Comparison of ENCODE assay signal across 8 cellular contexts in genomic region chr11:119481021-119481666, GRCh38. TPM values are rescaled to one million over a fixed set of nuclear protein-coding genes. Genes with fewer than 3 reads are reported as not detected.
DNase-seq lines count a peak whose midpoint lies in the region; ATAC-seq and TF ChIP-seq lines count a peak whose summit lies in the region.

No MANE protein-coding gene starts in this region.

- no peaks in the 10 kb centered on the region for H3K27me3 ChIP-seq in WERI-Rb-1 (ENCODE audit: insufficient read depth, low read depth, severe bottlenecking)

- peak; percentile 83 for TF ChIP-seq CTCF in Calu3 (IDR thresholded peaks at IDR 0.05; ENCODE audit: unreplicated experiment)
- TF ChIP-seq CTCF in WERI-Rb-1 (IDR thresholded peaks at IDR 0.05; ENCODE audit: low read depth, low read length) = peak; percentile 88

- no peaks in the 10 kb centered on the region for H3K9me3 ChIP-seq in WERI-Rb-1 (ENCODE audit: severe bottlenecking)

- intact Hi-C loops in Calu3 (cut with micrococcal nuclease; ENCODE audit: unreplicated experiment) = loop anchor here (5.0 to 10.0 kb wide), 3 partner anchors 51 to 624 kb away; no protein-coding TSS in a partner anchor

- ATAC-seq in HG02623 (IDR thresholded peaks at IDR 0.05; ENCODE audit: unreplicated experiment) = no peak

- H3K27ac ChIP-seq in WERI-Rb-1 = peak overlapping the region; percentile 45

- H3K4me3 Mint-ChIP-seq in Calu3 (ENCODE audit: low read depth, unreplicated experiment) (no peak overlapping the region), immature natural killer cell (peak overlapping the region in 1 of 5 donors; percentile 27)

- peaks cover 8% of the 10 kb centered on the region for H3K4me1 Mint-ChIP-seq in Calu3 (ENCODE audit: low read depth, unreplicated experiment)
- no peaks in the 10 kb centered on the region for H3K4me1 Mint-ChIP-seq in immature natural killer cell

- no peaks in the 10 kb centered on the region for H3K9me3 Mint-ChIP-seq in Calu3 (ENCODE audit: low read depth, unreplicated experiment)
- H3K9me3 Mint-ChIP-seq in immature natural killer cell = no peaks in the 10 kb centered on the region

- H3K27ac Mint-ChIP-seq in Calu3 (ENCODE audit: unreplicated experiment) (no peak overlapping the region), immature natural killer cell (peak overlapping the region in 1 of 6 donors; percentile 65)

- peaks cover 41% of the 10 kb centered on the region for H3K27me3 Mint-ChIP-seq in Calu3 (ENCODE audit: unreplicated experiment)
- peaks cover 3 to 16% (median 6%) of the 10 kb centered on the region in 3 donors for H3K27me3 Mint-ChIP-seq in immature natural killer cell (ENCODE audit: low read depth in 3 of 3)

- in situ Hi-C loops in T47D (cut with HindIII; ENCODE audit: low pct_unique_long_range_greater_than_20kb, low sequenced_read_pairs) = no loop called here

- POLR2A ChIA-PET in HEK293T (lab: Yijun Ruan, JAX) = no interaction called here

- CTCF ChIA-PET in Calu3 (lab: Charles Lee) = interaction anchor here (0.7 kb wide), 1 partner anchor 627 kb away, joined by 3 read pairs; no protein-coding TSS in a partner anchor
- CTCF ChIA-PET in HEK293T (lab: Yijun Ruan, JAX) = interaction anchor here (0.7 to 0.9 kb wide), 3 partner anchors 23 to 269 kb away, joined by 3 read pairs; no protein-coding TSS in a partner anchor

- peak; percentile 87 for DNase-seq in Calu3
- peak; percentile 92 for DNase-seq in HEK293T (ENCODE audit: extremely low spot score)
- DNase-seq in NCI-H2107 treated with DMSO at 0.1 percent for 48 hours (lab: John Stamatoyannopoulos, UW; ENCODE audit: unreplicated experiment) = peak; percentile 94
- peak; percentile 81 for DNase-seq in WERI-Rb-1
- DNase-seq in T47D (ENCODE audit: low read depth in 1 of 2, low spot score in 1 of 2) = peak; percentile 95 to 98
- DNase-seq in immature natural killer cell = peak; percentile 32 to 56 (median 35)
- peak; percentile 62 to 85 (median 73) for DNase-seq in stimulated activated CD4-positive, alpha-beta T cell treated with anti-CD3 and anti-CD28 coated beads, Interleukin-12 subunit alpha, Interleukin-12 subunit beta, amount 100 ng/mL, for 48 hours (ENCODE audit: low read depth in 2 of 3, low spot score in 1 of 3)

- H3K4me3 ChIP-seq in WERI-Rb-1 (ENCODE audit: low read depth, low read length) = no peak overlapping the region

- H3K36me3 ChIP-seq in WERI-Rb-1 = no peaks in the 10 kb centered on the region

- no TSS peak for BruUV-seq in Calu3 (replicated peaks; lab: Mats Ljungman, UMichigan)

- no peaks in the 10 kb centered on the region for H3K36me3 Mint-ChIP-seq in Calu3 (ENCODE audit: insufficient read depth, unreplicated experiment)
- no peaks in the 10 kb centered on the region for H3K36me3 Mint-ChIP-seq in immature natural killer cell

TF ChIP-seq in HEK293T, 16 proteins besides CTCF, POLR2A, EP300 and RAD21:
- no peak for TF ChIP-seq SP1 (IDR thresholded peaks at IDR 0.05)
- TF ChIP-seq ARNT (IDR thresholded peaks at IDR 0.05) = no peak
- no peak for TF ChIP-seq NFRKB (IDR thresholded peaks at IDR 0.05)
- no peak for TF ChIP-seq L3MBTL2 (conservative IDR thresholded peaks at IDR 0.05)
- no peak for TF ChIP-seq BHLHE40 (IDR thresholded peaks at IDR 0.05; ENCODE audit: borderline replicate concordance)

RNA-seq across cellular contexts. Expression of gene THY1, which starts 58.2 kb away (rescaled TPM):
- not detected in 2 replicates for total RNA-seq in Calu3 (2022)
- polyA plus RNA-seq in immature natural killer cell = not detected

Comparison
In these comparisons a context has a peak if more than half of its experiments do, and no peak if none do; other contexts are left out.
1. DNase-seq: peak in every context shown above with its lines; median percentile 96 in T47D; 94 in NCI-H2107 treated with DMSO at 0.1 percent for 48 hours; 92 in HEK293T; 87 in Calu3; 81 in WERI-Rb-1; 73 in stimulated activated CD4-positive, alpha-beta T cell treated with anti-CD3 and anti-CD28 coated beads, Interleukin-12 subunit alpha, Interleukin-12 subunit beta, amount 100 ng/mL, for 48 hours; 35 in immature natural killer cell.